20 cellular contexts compared by ENCODE assay signal in the genomic region with DNA sequence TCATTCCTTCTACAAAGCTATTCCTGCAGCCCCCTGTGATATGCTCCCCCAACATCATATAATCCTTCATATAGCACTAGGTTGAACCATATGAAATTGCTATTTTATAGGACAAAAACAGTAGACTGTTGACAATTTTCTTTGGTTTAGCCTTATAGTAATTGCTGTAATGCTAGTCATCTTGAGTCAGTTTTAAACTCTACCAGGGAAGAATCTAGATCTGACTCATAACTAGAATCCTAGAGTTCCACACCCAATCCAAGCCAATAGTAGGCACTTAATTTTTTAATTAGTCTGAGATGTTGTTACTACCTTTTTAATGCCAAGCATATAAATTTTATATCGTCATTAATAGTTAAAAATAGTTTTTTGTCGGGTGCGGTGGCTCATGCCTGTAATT.
DNase-seq lines count a peak whose midpoint lies in the region; ATAC-seq and TF ChIP-seq lines count a peak whose summit lies in the region.
"Had no signal": no experiment of that assay in that cellular context is flagged by ENCODE, and none has a peak within 500 bp of the region (broad histone marks: within the 10 kb centered on the region; RNA-seq: fewer than 3 reads in every experiment).

No MANE protein-coding gene starts in this region.

- DNase-seq in mammary epithelial cell (peak; percentile 23), MCF 10A (ENCODE audit: unreplicated experiment) (no peak), glomerular visceral epithelial cell (ENCODE audit: extremely low spot score) (no peak), natural killer cell (no peak), heart right ventricle (no peak)
- DNase-seq in T-helper 2 cell treated with Interferon-gamma antibody and Interleukin-4, amounts not matched to agents 5 μg/mL and 100 μg/mL, for 36 hours (ENCODE audit: low spot score): no peak
- DNase-seq: activated CD4-positive, alpha-beta memory T cell treated with anti-CD3 and anti-CD28 coated beads, Interleukin-2, amount 10 ng/mL, durations not matched to agents 7 days and 5 days; CD4-positive, alpha-beta memory T cell; foreskin melanocyte; mucosa of descending colon; NCI-H1105; NCI-H524; substantia nigra; SW 1271 had no signal

- ATAC-seq in esophagus mucosa (peak; percentile 41), HG03460 (IDR thresholded peaks at IDR 0.05; ENCODE audit: unreplicated experiment) (no peak), natural killer cell (no peak), heart right ventricle (no peak)
- ATAC-seq: mucosa of descending colon, Right ventricle myocardium inferior had no signal

- no peak overlapping the region for H3K27ac ChIP-seq in mammary epithelial cell (ENCODE audit: insufficient read depth, low read depth, low read length)
- no peak overlapping the region for H3K27ac ChIP-seq in heart right ventricle
- H3K27ac ChIP-seq: neutrophil had no signal

- H3K4me1 Mint-ChIP-seq in MCF 10A (ENCODE audit: insufficient read depth, unreplicated experiment) (no peaks in the 10 kb centered on the region), natural killer cell (no peaks in the 10 kb centered on the region)
- H3K4me1 Mint-ChIP-seq in T-helper 2 cell treated with Interferon-gamma antibody and Interleukin-4, amounts not matched to agents 5 μg/mL and 100 μg/mL, for 36 hours (ENCODE audit: low read depth): peaks cover 36% of the 10 kb centered on the region

- H3K27me3 Mint-ChIP-seq in MCF 10A (ENCODE audit: insufficient read depth, unreplicated experiment) (no peaks in the 10 kb centered on the region), natural killer cell (ENCODE audit: low read depth in 2 of 2) (peaks cover 0 to 2% of the 10 kb centered on the region in 2 donors)
- H3K27me3 Mint-ChIP-seq in T-helper 2 cell treated with Interferon-gamma antibody and Interleukin-4, amounts not matched to agents 5 μg/mL and 100 μg/mL, for 36 hours (ENCODE audit: low read depth): no peaks in the 10 kb centered on the region
- H3K27me3 Mint-ChIP-seq: activated naive CD8-positive, alpha-beta T cell; brain had no signal

- in situ Hi-C loops in mammary epithelial cell (cut with MboI; ENCODE audit: low sequenced_read_pairs in 2 of 2): no loop called here

- no peaks in the 10 kb centered on the region for H4K20me1 ChIP-seq in mammary epithelial cell (ENCODE audit: insufficient read depth, low read length)

- no peak overlapping the region for H2AFZ ChIP-seq in mammary epithelial cell (ENCODE audit: low read depth, low read length)

- no peaks in the 10 kb centered on the region for H3K9me3 Mint-ChIP-seq in MCF 10A (ENCODE audit: unreplicated experiment)
- no peaks in the 10 kb centered on the region for H3K9me3 Mint-ChIP-seq in T-helper 2 cell treated with Interferon-gamma antibody and Interleukin-4, amounts not matched to agents 5 μg/mL and 100 μg/mL, for 36 hours
- H3K9me3 Mint-ChIP-seq in natural killer cell: no peaks in the 10 kb centered on the region
- H3K9me3 Mint-ChIP-seq: activated CD4-positive, alpha-beta memory T cell treated with anti-CD3 and anti-CD28 coated beads, Interleukin-2, amount 10 ng/mL, durations not matched to agents 7 days and 5 days; brain; CD4-positive, alpha-beta memory T cell had no signal

- CTCF ChIA-PET in mammary epithelial cell (lab: Charles Lee; ENCODE audit: low non-redundant PET): no interaction called here
- CTCF ChIA-PET in MCF 10A (lab: Yijun Ruan, JAX): no interaction called here

- POLR2A ChIA-PET in MCF 10A (lab: Yijun Ruan, JAX): interaction anchor here (0.6 kb wide), 1 partner anchor 72 kb away, joined by 4 read pairs; no protein-coding TSS in a partner anchor

- no peak overlapping the region for H3K9ac ChIP-seq in mammary epithelial cell (ENCODE audit: insufficient read depth, low read length)

- no peaks in the 10 kb centered on the region for H3K4me1 ChIP-seq in mammary epithelial cell (ENCODE audit: insufficient read depth, low read length)
- no peaks in the 10 kb centered on the region for H3K4me1 ChIP-seq in heart right ventricle

- intact Hi-C loops in mammary epithelial cell (cut with micrococcal nuclease) (no loop called here), MCF 10A (cut with micrococcal nuclease) (no loop called here), natural killer cell (cut with micrococcal nuclease) (no loop called here), heart right ventricle (cut with DNase I) (no loop called here)

- no peak overlapping the region for H3K4me3 ChIP-seq in mammary epithelial cell (replicated peaks in 1 of 3; ENCODE audit: insufficient read depth in 1 of 3, low read depth in 2 of 3, low read length in 3 of 3)
- no peak overlapping the region for H3K4me3 ChIP-seq in heart right ventricle
- H3K4me3 ChIP-seq: mucosa of descending colon had no signal

- BruUV-seq in mammary epithelial cell (replicated peaks; lab: Mats Ljungman, UMichigan) (no TSS peak), MCF 10A (replicated peaks; lab: Mats Ljungman, UMichigan) (no TSS peak)

- no peak overlapping the region for H3K4me2 ChIP-seq in mammary epithelial cell (ENCODE audit: insufficient read depth, low read depth, low read length)

- no peak overlapping the region for H3K27ac Mint-ChIP-seq in MCF 10A (ENCODE audit: low read depth, unreplicated experiment)
- H3K27ac Mint-ChIP-seq in T-helper 2 cell treated with Interferon-gamma antibody and Interleukin-4, amounts not matched to agents 5 μg/mL and 100 μg/mL, for 36 hours: peak overlapping the region; percentile 28
- H3K27ac Mint-ChIP-seq in natural killer cell: no peak overlapping the region
- H3K27ac Mint-ChIP-seq: activated CD4-positive, alpha-beta memory T cell treated with anti-CD3 and anti-CD28 coated beads, Interleukin-2, amount 10 ng/mL, durations not matched to agents 7 days and 5 days; activated naive CD8-positive, alpha-beta T cell; brain; CD4-positive, alpha-beta memory T cell had no signal

- H3K36me3 Mint-ChIP-seq in MCF 10A (ENCODE audit: insufficient read depth, unreplicated experiment) (no peaks in the 10 kb centered on the region), natural killer cell (no peaks in the 10 kb centered on the region)
- H3K36me3 Mint-ChIP-seq in T-helper 2 cell treated with Interferon-gamma antibody and Interleukin-4, amounts not matched to agents 5 μg/mL and 100 μg/mL, for 36 hours (ENCODE audit: low read depth): peaks cover 6% of the 10 kb centered on the region
- H3K36me3 Mint-ChIP-seq: activated naive CD8-positive, alpha-beta T cell; brain; CD4-positive, alpha-beta memory T cell had no signal

- H3K79me2 ChIP-seq in mammary epithelial cell (ENCODE audit: insufficient read depth, low read length): no peaks in the 10 kb centered on the region

- TF ChIP-seq CTCF in mammary epithelial cell (conservative IDR thresholded peaks at IDR 0.05 in 1 of 2, IDR thresholded peaks at IDR 0.05 in 1 of 2; ENCODE audit: extremely low read depth in 1 of 2, insufficient read depth in 1 of 2, low read depth in 1 of 2, low read length in 2 of 2): no peak
- TF ChIP-seq CTCF in MCF 10A (IDR thresholded peaks at IDR 0.05; ENCODE audit: unreplicated experiment): no peak
- no peak for TF ChIP-seq CTCF in natural killer cell (IDR thresholded peaks at IDR 0.05)
- no peak for TF ChIP-seq CTCF in heart right ventricle (IDR thresholded peaks at IDR 0.05)

- dilution Hi-C loops in mammary epithelial cell (cut with HindIII; ENCODE audit: low sequenced_read_pairs): no loop called here

- H3K4me3 Mint-ChIP-seq in MCF 10A (ENCODE audit: unreplicated experiment) (no peak overlapping the region), natural killer cell (no peak overlapping the region)
- no peak overlapping the region for H3K4me3 Mint-ChIP-seq in T-helper 2 cell treated with Interferon-gamma antibody and Interleukin-4, amounts not matched to agents 5 μg/mL and 100 μg/mL, for 36 hours
- H3K4me3 Mint-ChIP-seq: activated CD4-positive, alpha-beta memory T cell treated with anti-CD3 and anti-CD28 coated beads, Interleukin-2, amount 10 ng/mL, durations not matched to agents 7 days and 5 days; activated naive CD8-positive, alpha-beta T cell; brain; CD4-positive, alpha-beta memory T cell had no signal

- no peaks in the 10 kb centered on the region for H3K9me3 ChIP-seq in mammary epithelial cell (replicated peaks; ENCODE audit: insufficient read depth, low read length)
- H3K9me3 ChIP-seq in heart right ventricle: no peaks in the 10 kb centered on the region
- H3K9me3 ChIP-seq: mucosa of descending colon, neutrophil had no signal

- no peaks in the 10 kb centered on the region for H3K36me3 ChIP-seq in mammary epithelial cell (ENCODE audit: insufficient read depth, low read length)
- H3K36me3 ChIP-seq in heart right ventricle: no peaks in the 10 kb centered on the region

- 56% methylated on average over 3 of the region's 3 CpGs for WGBS in mammary epithelial cell (ENCODE audit: low coverage, missing lambda C conversion rate)
- 95 to 98% methylated on average over 3 of the region's 3 CpGs for WGBS in heart right ventricle, 2 donors

- H3K27me3 ChIP-seq in mammary epithelial cell (ENCODE audit: insufficient read depth, low read length) (no peaks in the 10 kb centered on the region), heart right ventricle (peaks cover 0 to 6% (median 0%) of the 10 kb centered on the region in 7 donors)
- H3K27me3 ChIP-seq: neutrophil had no signal
